9 cellular contexts compared by ENCODE assay signal in genomic region chrX:39309721-39310152, GRCh38.
DNase-seq lines count a peak whose midpoint lies in the region; ATAC-seq and TF ChIP-seq lines count a peak whose summit lies in the region.
"Had no signal": no experiment of that assay in that cellular context is flagged by ENCODE, and none has a peak within 500 bp of the region (broad histone marks: within the 10 kb centered on the region; RNA-seq: fewer than 3 reads in every experiment).

No MANE protein-coding gene starts in this region.

- no peaks in the 10 kb centered on the region for H3K9me2 ChIP-seq in hepatocyte (replicated peaks; ENCODE audit: insufficient read depth)

- H3K4me1 Mint-ChIP-seq in activated T-cell treated with anti-CD3 and anti-CD28 coated beads, Interleukin-2, amount 50 U/mL, for 4 hours (ENCODE audit: low read depth) = peaks cover 77% of the 10 kb centered on the region
- H3K4me1 Mint-ChIP-seq in stimulated activated naive CD8-positive, alpha-beta T cell treated with anti-CD3 and anti-CD28 coated beads, Interleukin-15, amount 100 ng/mL, for 72 hours = peaks cover 91% of the 10 kb centered on the region

- H3K4me2 ChIP-seq in hepatocyte = no peak overlapping the region

- H3K27me3 Mint-ChIP-seq in activated T-cell treated with anti-CD3 and anti-CD28 coated beads, Interleukin-2, amount 50 U/mL, for 4 hours (ENCODE audit: low read depth) = no peaks in the 10 kb centered on the region
- no peaks in the 10 kb centered on the region for H3K27me3 Mint-ChIP-seq in stimulated activated naive CD8-positive, alpha-beta T cell treated with anti-CD3 and anti-CD28 coated beads, Interleukin-15, amount 100 ng/mL, for 72 hours

- H3K79me2 ChIP-seq in hepatocyte = no peaks in the 10 kb centered on the region

- H3K4me1 ChIP-seq in hepatocyte (ENCODE audit: insufficient read depth) = no peaks in the 10 kb centered on the region

- peak; percentile 71 to 73 for ATAC-seq in activated T-cell treated with anti-CD3 and anti-CD28 coated beads, Interleukin-2, amount 50 U/mL, for 4 hours
- ATAC-seq in stimulated activated naive CD8-positive, alpha-beta T cell treated with anti-CD3 and anti-CD28 coated beads, Interleukin-15, amount 100 ng/mL, for 72 hours = peak; percentile 69
- no peak for ATAC-seq in HG03045 (IDR thresholded peaks at IDR 0.05; ENCODE audit: unreplicated experiment)
- no peak for ATAC-seq in GM19324 (IDR thresholded peaks at IDR 0.05; ENCODE audit: low FRiP score, unreplicated experiment)
- no peak for ATAC-seq in GM19328 (IDR thresholded peaks at IDR 0.05; ENCODE audit: unreplicated experiment)

- H3K9me3 Mint-ChIP-seq in activated T-cell treated with anti-CD3 and anti-CD28 coated beads, Interleukin-2, amount 50 U/mL, for 4 hours = no peaks in the 10 kb centered on the region
- H3K9me3 Mint-ChIP-seq in stimulated activated naive CD8-positive, alpha-beta T cell treated with anti-CD3 and anti-CD28 coated beads, Interleukin-15, amount 100 ng/mL, for 72 hours = peaks cover 11 to 21% of the 10 kb centered on the region in 2 donors

- peak overlapping the region; percentile 77 for H3K27ac ChIP-seq in hepatocyte

- H3K36me3 Mint-ChIP-seq in activated T-cell treated with anti-CD3 and anti-CD28 coated beads, Interleukin-2, amount 50 U/mL, for 4 hours (ENCODE audit: insufficient read depth) = peaks cover 19% of the 10 kb centered on the region

- TF ChIP-seq CTCF in hepatocyte (IDR thresholded peaks at IDR 0.05; ENCODE audit: poor library complexity) = no peak

- no peaks in the 10 kb centered on the region for H3K9me3 ChIP-seq in hepatocyte (ENCODE audit: low read depth)

- H4K20me1 ChIP-seq in hepatocyte (ENCODE audit: insufficient read depth, poor library complexity, severe bottlenecking) = no peaks in the 10 kb centered on the region

- peak overlapping the region; percentile 52 for H3K4me3 Mint-ChIP-seq in activated T-cell treated with anti-CD3 and anti-CD28 coated beads, Interleukin-2, amount 50 U/mL, for 4 hours
- H3K4me3 Mint-ChIP-seq in stimulated activated naive CD8-positive, alpha-beta T cell treated with anti-CD3 and anti-CD28 coated beads, Interleukin-15, amount 100 ng/mL, for 72 hours = peak overlapping the region; percentile 62 to 78

- no peak overlapping the region for H2AFZ ChIP-seq in hepatocyte

- DNase-seq in activated gamma-delta T cell treated with anti-CD3 and anti-CD28 coated beads, Interleukin-2, amount 50 U/mL, for 16 hours (ENCODE audit: low read depth) = peak; percentile 8
- DNase-seq in activated gamma-delta T cell treated with Interleukin-2 at 50 U/mL for 16 hours (no peak), hepatocyte (ENCODE audit: low spot score) (peak; percentile 31)
- peak; percentile 43 for DNase-seq in activated T-cell treated with anti-CD3 and anti-CD28 coated beads, Interleukin-2, amount 50 U/mL, for 4 hours
- DNase-seq in stimulated activated naive CD8-positive, alpha-beta T cell treated with anti-CD3 and anti-CD28 coated beads, Interleukin-15, amount 100 ng/mL, for 72 hours = peak; percentile 33 to 36
- DNase-seq: activated gamma-delta T cell had no signal

- no peaks in the 10 kb centered on the region for H3K27me3 ChIP-seq in hepatocyte

- no peaks in the 10 kb centered on the region for H3K36me3 ChIP-seq in hepatocyte (replicated peaks; ENCODE audit: insufficient read depth, low read depth)

- 39% methylated on average over 7 of the region's 7 CpGs for WGBS in hepatocyte (ENCODE audit: low lambda C conversion rate, missing lambda C conversion rate)

- no peak overlapping the region for H3K4me3 ChIP-seq in hepatocyte

- H3K27ac Mint-ChIP-seq in stimulated activated naive CD8-positive, alpha-beta T cell treated with anti-CD3 and anti-CD28 coated beads, Interleukin-15, amount 100 ng/mL, for 72 hours = peak overlapping the region; percentile 99 to 100

Comparison
In these comparisons a context has a peak if more than half of its experiments do, and no peak if none do; other contexts are left out.
1. ATAC-seq: peak in activated T-cell treated with anti-CD3 and anti-CD28 coated beads, Interleukin-2, amount 50 U/mL, for 4 hours (2 of 2) and stimulated activated naive CD8-positive, alpha-beta T cell treated with anti-CD3 and anti-CD28 coated beads, Interleukin-15, amount 100 ng/mL, for 72 hours (single experiment); none in HG03045 (single experiment), GM19324 (single experiment) and GM19328 (single experiment).